34 cellular contexts compared by ENCODE assay signal in genomic region chr2:22623620-22624019, GRCh38.
"Had no signal": no experiment of that assay in that cellular context is flagged by ENCODE, and none has a peak within 500 bp of the region (broad histone marks: within the 10 kb centered on the region; RNA-seq: fewer than 3 reads in every experiment).

No MANE protein-coding gene starts in this region.

- H3K36me3 ChIP-seq: MG63 had no signal

- DNase-seq: Karpas-422, Kasumi-1, KG1, MG63, MM.1S, MV-4-11, NCI-H1048, NCI-H1092, NCI-H1092 treated with DMSO at 0.1 percent for 48 hours, NCI-H1105, NCI-H1105 treated with DMSO at 0.1 percent for 48 hours, NCI-H1417, NCI-H1417 treated with DMSO at 0.1 percent for 48 hours, NCI-H1436, NCI-H1436 treated with DMSO at 0.1 percent for 48 hours, NCI-H146, NCI-H1694, NCI-H1694 treated with DMSO at 0.1 percent for 48 hours, NCI-H187, NCI-H187 treated with DMSO at 0.1 percent for 48 hours, NCI-H1930, NCI-H2029, NCI-H2029 treated with DMSO at 0.1 percent for 48 hours, NCI-H2081, NCI-H2081 treated with DMSO at 0.1 percent for 48 hours, NCI-H2107, NCI-H2171, NCI-H2171 treated with DMSO at 0.1 percent for 48 hours, NCI-H2227 treated with DMSO at 0.1 percent for 48 hours, NCI-H226, NCI-H345, NCI-H510A, NCI-H510A treated with DMSO at 0.1 percent for 48 hours had no signal

- H3K9ac ChIP-seq: KMS-11 had no signal

- H3K27me3 ChIP-seq: MG63 had no signal

- H3K27ac ChIP-seq: KMS-11 had no signal

- H3K9me3 ChIP-seq: MG63 had no signal

- H3K4me2 ChIP-seq: KMS-11 had no signal

- H3K4me3 ChIP-seq: MG63 had no signal
